Comparison of ENCODE assay signal across 1 cellular context in the genomic region with DNA sequence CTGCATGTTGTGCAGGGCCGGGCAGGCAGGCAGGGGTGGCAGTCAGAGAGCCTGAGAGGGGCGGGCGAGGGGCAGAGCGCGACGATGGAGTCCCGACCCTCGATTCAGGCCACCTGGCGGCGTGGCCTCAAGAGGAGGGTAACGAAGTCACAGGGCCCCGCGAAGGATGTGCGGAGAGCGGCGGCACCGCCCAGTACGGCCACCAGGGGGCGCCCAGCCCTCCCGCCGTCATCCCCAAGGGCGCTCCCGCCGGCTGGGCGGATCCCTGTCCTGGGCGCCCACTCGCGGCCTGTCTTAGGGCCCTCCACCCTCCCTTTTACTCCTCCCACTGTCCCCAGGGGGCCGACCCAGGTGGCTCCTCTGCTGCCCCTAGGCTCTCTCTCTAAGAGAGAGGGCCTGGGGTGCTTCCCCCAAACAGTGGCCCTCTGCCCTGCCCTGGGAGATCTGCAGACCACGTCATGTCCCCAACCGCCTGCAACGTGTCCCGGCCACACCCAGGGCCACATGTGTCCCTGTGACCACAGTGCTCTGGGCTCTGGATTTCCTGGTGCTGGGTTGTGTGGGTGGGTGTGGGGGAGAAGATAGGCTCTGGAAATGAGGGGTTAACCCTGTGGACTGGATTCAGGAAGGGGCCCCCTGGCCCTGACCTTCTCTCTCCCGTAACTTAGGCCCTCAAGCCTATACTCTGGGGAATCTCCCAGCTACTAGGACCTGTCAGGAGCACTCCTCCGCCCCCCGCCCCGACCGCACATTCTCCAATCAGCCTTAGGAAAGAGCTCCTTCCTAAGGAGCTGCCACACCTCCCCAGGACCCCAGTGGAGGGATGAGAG.
TF ChIP-seq lines count a peak whose summit lies in the region.

No MANE protein-coding gene starts in this region.

TF ChIP-seq in K562, 482 proteins besides CTCF, POLR2A, EP300 and RAD21 (continued from another document and continues in another):
- TF ChIP-seq, protein P1, sequence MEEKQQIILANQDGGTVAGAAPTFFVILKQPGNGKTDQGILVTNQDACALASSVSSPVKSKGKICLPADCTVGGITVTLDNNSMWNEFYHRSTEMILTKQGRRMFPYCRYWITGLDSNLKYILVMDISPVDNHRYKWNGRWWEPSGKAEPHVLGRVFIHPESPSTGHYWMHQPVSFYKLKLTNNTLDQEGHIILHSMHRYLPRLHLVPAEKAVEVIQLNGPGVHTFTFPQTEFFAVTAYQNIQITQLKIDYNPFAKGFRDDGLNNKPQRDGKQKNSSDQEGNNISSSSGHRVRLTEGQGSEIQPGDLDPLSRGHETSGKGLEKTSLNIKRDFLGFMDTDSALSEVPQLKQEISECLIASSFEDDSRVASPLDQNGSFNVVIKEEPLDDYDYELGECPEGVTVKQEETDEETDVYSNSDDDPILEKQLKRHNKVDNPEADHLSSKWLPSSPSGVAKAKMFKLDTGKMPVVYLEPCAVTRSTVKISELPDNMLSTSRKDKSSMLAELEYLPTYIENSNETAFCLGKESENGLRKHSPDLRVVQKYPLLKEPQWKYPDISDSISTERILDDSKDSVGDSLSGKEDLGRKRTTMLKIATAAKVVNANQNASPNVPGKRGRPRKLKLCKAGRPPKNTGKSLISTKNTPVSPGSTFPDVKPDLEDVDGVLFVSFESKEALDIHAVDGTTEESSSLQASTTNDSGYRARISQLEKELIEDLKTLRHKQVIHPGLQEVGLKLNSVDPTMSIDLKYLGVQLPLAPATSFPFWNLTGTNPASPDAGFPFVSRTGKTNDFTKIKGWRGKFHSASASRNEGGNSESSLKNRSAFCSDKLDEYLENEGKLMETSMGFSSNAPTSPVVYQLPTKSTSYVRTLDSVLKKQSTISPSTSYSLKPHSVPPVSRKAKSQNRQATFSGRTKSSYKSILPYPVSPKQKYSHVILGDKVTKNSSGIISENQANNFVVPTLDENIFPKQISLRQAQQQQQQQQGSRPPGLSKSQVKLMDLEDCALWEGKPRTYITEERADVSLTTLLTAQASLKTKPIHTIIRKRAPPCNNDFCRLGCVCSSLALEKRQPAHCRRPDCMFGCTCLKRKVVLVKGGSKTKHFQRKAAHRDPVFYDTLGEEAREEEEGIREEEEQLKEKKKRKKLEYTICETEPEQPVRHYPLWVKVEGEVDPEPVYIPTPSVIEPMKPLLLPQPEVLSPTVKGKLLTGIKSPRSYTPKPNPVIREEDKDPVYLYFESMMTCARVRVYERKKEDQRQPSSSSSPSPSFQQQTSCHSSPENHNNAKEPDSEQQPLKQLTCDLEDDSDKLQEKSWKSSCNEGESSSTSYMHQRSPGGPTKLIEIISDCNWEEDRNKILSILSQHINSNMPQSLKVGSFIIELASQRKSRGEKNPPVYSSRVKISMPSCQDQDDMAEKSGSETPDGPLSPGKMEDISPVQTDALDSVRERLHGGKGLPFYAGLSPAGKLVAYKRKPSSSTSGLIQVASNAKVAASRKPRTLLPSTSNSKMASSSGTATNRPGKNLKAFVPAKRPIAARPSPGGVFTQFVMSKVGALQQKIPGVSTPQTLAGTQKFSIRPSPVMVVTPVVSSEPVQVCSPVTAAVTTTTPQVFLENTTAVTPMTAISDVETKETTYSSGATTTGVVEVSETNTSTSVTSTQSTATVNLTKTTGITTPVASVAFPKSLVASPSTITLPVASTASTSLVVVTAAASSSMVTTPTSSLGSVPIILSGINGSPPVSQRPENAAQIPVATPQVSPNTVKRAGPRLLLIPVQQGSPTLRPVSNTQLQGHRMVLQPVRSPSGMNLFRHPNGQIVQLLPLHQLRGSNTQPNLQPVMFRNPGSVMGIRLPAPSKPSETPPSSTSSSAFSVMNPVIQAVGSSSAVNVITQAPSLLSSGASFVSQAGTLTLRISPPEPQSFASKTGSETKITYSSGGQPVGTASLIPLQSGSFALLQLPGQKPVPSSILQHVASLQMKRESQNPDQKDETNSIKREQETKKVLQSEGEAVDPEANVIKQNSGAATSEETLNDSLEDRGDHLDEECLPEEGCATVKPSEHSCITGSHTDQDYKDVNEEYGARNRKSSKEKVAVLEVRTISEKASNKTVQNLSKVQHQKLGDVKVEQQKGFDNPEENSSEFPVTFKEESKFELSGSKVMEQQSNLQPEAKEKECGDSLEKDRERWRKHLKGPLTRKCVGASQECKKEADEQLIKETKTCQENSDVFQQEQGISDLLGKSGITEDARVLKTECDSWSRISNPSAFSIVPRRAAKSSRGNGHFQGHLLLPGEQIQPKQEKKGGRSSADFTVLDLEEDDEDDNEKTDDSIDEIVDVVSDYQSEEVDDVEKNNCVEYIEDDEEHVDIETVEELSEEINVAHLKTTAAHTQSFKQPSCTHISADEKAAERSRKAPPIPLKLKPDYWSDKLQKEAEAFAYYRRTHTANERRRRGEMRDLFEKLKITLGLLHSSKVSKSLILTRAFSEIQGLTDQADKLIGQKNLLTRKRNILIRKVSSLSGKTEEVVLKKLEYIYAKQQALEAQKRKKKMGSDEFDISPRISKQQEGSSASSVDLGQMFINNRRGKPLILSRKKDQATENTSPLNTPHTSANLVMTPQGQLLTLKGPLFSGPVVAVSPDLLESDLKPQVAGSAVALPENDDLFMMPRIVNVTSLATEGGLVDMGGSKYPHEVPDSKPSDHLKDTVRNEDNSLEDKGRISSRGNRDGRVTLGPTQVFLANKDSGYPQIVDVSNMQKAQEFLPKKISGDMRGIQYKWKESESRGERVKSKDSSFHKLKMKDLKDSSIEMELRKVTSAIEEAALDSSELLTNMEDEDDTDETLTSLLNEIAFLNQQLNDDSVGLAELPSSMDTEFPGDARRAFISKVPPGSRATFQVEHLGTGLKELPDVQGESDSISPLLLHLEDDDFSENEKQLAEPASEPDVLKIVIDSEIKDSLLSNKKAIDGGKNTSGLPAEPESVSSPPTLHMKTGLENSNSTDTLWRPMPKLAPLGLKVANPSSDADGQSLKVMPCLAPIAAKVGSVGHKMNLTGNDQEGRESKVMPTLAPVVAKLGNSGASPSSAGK (IDR thresholded peaks at IDR 0.05), result peak; percentile 93
- TF ChIP-seq, protein P2, sequence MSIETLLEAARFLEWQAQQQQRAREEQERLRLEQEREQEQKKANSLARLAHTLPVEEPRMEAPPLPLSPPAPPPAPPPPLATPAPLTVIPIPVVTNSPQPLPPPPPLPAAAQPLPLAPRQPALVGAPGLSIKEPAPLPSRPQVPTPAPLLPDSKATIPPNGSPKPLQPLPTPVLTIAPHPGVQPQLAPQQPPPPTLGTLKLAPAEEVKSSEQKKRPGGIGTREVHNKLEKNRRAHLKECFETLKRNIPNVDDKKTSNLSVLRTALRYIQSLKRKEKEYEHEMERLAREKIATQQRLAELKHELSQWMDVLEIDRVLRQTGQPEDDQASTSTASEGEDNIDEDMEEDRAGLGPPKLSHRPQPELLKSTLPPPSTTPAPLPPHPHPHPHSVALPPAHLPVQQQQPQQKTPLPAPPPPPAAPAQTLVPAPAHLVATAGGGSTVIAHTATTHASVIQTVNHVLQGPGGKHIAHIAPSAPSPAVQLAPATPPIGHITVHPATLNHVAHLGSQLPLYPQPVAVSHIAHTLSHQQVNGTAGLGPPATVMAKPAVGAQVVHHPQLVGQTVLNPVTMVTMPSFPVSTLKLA (conservative IDR thresholded peaks at IDR 0.05), result peak; percentile 93 to 95
- TF ChIP-seq, protein P3, sequence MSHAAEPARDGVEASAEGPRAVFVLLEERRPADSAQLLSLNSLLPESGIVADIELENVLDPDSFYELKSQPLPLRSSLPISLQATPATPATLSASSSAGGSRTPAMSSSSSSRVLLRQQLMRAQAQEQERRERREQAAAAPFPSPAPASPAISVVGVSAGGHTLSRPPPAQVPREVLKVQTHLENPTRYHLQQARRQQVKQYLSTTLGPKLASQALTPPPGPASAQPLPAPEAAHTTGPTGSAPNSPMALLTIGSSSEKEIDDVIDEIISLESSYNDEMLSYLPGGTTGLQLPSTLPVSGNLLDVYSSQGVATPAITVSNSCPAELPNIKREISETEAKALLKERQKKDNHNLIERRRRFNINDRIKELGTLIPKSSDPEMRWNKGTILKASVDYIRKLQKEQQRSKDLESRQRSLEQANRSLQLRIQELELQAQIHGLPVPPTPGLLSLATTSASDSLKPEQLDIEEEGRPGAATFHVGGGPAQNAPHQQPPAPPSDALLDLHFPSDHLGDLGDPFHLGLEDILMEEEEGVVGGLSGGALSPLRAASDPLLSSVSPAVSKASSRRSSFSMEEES (CRISPR knock-in tag; IDR thresholded peaks at IDR 0.05), result no peak
- TF ChIP-seq, protein P4, sequence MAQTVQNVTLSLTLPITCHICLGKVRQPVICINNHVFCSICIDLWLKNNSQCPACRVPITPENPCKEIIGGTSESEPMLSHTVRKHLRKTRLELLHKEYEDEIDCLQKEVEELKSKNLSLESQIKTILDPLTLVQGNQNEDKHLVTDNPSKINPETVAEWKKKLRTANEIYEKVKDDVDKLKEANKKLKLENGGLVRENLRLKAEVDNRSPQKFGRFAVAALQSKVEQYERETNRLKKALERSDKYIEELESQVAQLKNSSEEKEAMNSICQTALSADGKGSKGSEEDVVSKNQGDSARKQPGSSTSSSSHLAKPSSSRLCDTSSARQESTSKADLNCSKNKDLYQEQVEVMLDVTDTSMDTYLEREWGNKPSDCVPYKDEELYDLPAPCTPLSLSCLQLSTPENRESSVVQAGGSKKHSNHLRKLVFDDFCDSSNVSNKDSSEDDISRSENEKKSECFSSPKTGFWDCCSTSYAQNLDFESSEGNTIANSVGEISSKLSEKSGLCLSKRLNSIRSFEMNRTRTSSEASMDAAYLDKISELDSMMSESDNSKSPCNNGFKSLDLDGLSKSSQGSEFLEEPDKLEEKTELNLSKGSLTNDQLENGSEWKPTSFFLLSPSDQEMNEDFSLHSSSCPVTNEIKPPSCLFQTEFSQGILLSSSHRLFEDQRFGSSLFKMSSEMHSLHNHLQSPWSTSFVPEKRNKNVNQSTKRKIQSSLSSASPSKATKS (CRISPR knock-in tag; IDR thresholded peaks at IDR 0.05), result no peak
- TF ChIP-seq ZZZ3 (IDR thresholded peaks at IDR 0.05) (0 out of 2 replicates have a peak, but pooled peaks have one; percentile 48), IFI16 (CRISPR knock-in tag; IDR thresholded peaks at IDR 0.05) (no peak), GABPB2 (CRISPR knock-in tag; conservative IDR thresholded peaks at IDR 0.05) (no peak), HSF4 (CRISPR knock-in tag; IDR thresholded peaks at IDR 0.05; ENCODE audit: borderline replicate concordance) (no peak), KAT2B (IDR thresholded peaks at IDR 0.05; ENCODE audit: low read depth, low read length) (peak; percentile 96), ZNF311 (CRISPR knock-in tag; IDR thresholded peaks at IDR 0.05) (peak; percentile 72; the same call in 1 of the 2 replicates), ZNF551 (CRISPR knock-in tag; IDR thresholded peaks at IDR 0.05) (no peak), ZFPM2 (CRISPR knock-in tag; IDR thresholded peaks at IDR 0.05) (peak; percentile 53; the same call in 1 of the 2 replicates), KAT7 (CRISPR knock-in tag; IDR thresholded peaks at IDR 0.05; ENCODE audit: borderline replicate concordance) (no peak), RUNX1 (IDR thresholded peaks at IDR 0.05; ENCODE audit: low read depth) (0 out of 2 replicates have a peak, but pooled peaks have one; percentile 52), ZNF165 (CRISPR knock-in tag; IDR thresholded peaks at IDR 0.05; ENCODE audit: borderline replicate concordance) (no peak), RBBP5 (IDR thresholded peaks at IDR 0.05; ENCODE audit: borderline replicate concordance, insufficient read depth, low read length, poor library complexity, severe bottlenecking) (peak; percentile 29), STAT5A (IDR thresholded peaks at IDR 0.05; ENCODE audit: borderline replicate concordance, low read length) (no peak), MCM7 (IDR thresholded peaks at IDR 0.05) (no peak), ZBTB8A (IDR thresholded peaks at IDR 0.05; ENCODE audit: partially characterized antibody) (no peak), TOE1 (IDR thresholded peaks at IDR 0.05; ENCODE audit: borderline replicate concordance) (peak; percentile 62; the same call in 1 of the 2 replicates), TOE1 (CRISPR knock-in tag; IDR thresholded peaks at IDR 0.05; ENCODE audit: borderline replicate concordance, low read depth) (no peak)
- TF ChIP-seq, protein P5, sequence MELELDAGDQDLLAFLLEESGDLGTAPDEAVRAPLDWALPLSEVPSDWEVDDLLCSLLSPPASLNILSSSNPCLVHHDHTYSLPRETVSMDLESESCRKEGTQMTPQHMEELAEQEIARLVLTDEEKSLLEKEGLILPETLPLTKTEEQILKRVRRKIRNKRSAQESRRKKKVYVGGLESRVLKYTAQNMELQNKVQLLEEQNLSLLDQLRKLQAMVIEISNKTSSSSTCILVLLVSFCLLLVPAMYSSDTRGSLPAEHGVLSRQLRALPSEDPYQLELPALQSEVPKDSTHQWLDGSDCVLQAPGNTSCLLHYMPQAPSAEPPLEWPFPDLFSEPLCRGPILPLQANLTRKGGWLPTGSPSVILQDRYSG (tag; conservative IDR thresholded peaks at IDR 0.05; ENCODE audit: low read depth), result 0 out of 2 replicates have a peak, but pooled peaks have one; percentile 74
- TF ChIP-seq, protein P6, sequence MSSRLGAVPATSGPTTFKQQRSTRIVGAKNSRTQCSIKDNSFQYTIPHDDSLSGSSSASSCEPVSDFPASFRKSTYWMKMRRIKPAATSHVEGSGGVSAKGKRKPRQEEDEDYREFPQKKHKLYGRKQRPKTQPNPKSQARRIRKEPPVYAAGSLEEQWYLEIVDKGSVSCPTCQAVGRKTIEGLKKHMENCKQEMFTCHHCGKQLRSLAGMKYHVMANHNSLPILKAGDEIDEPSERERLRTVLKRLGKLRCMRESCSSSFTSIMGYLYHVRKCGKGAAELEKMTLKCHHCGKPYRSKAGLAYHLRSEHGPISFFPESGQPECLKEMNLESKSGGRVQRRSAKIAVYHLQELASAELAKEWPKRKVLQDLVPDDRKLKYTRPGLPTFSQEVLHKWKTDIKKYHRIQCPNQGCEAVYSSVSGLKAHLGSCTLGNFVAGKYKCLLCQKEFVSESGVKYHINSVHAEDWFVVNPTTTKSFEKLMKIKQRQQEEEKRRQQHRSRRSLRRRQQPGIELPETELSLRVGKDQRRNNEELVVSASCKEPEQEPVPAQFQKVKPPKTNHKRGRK (tag; IDR thresholded peaks at IDR 0.05), result no peak
- TF ChIP-seq, protein P7, sequence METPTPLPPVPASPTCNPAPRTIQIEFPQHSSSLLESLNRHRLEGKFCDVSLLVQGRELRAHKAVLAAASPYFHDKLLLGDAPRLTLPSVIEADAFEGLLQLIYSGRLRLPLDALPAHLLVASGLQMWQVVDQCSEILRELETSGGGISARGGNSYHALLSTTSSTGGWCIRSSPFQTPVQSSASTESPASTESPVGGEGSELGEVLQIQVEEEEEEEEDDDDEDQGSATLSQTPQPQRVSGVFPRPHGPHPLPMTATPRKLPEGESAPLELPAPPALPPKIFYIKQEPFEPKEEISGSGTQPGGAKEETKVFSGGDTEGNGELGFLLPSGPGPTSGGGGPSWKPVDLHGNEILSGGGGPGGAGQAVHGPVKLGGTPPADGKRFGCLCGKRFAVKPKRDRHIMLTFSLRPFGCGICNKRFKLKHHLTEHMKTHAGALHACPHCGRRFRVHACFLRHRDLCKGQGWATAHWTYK (CRISPR knock-in tag; IDR thresholded peaks at IDR 0.05), result peak; percentile 100
- TF ChIP-seq, protein P8, sequence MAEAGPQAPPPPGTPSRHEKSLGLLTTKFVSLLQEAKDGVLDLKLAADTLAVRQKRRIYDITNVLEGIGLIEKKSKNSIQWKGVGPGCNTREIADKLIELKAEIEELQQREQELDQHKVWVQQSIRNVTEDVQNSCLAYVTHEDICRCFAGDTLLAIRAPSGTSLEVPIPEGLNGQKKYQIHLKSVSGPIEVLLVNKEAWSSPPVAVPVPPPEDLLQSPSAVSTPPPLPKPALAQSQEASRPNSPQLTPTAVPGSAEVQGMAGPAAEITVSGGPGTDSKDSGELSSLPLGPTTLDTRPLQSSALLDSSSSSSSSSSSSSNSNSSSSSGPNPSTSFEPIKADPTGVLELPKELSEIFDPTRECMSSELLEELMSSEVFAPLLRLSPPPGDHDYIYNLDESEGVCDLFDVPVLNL (CRISPR knock-in tag; IDR thresholded peaks at IDR 0.05; ENCODE audit: low read depth), result peak; percentile 77
- TF ChIP-seq, protein P9, sequence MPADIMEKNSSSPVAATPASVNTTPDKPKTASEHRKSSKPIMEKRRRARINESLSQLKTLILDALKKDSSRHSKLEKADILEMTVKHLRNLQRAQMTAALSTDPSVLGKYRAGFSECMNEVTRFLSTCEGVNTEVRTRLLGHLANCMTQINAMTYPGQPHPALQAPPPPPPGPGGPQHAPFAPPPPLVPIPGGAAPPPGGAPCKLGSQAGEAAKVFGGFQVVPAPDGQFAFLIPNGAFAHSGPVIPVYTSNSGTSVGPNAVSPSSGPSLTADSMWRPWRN (IDR thresholded peaks at IDR 0.05; ENCODE audit: low read depth), result no peak
